ENCODE assay signal across 8 cellular contexts in the genomic region with DNA sequence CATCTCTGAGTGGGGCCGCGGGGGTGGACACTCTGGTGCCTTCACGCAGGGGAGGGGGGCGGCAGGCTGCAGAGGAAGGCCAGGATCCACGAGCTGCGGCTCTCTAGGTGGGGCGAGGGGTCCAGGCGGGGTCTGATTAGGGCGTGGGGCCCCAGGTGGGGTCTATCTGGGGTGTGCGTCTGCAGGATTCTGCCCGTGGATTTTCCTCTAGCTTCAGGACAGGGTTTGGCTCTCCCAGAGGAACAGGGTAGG. TPM values are rescaled to one million over a fixed set of nuclear protein-coding genes. Genes with fewer than 3 reads are reported as not detected.
DNase-seq lines count a peak whose midpoint lies in the region; ATAC-seq and TF ChIP-seq lines count a peak whose summit lies in the region.

No MANE protein-coding gene starts in this region.

- H3K9me3 Mint-ChIP-seq in CD14-positive monocyte, result peaks cover 0 to 13% (median 8%) of the 10 kb centered on the region in 7 donors

- intact Hi-C loops in CD14-positive monocyte (cut with micrococcal nuclease), result no loop called here

- peaks cover 8% of the 10 kb centered on the region for H3K9me3 ChIP-seq in HUES6 (ENCODE audit: control insufficient read depth, insufficient read depth, low read depth, low read length)
- H3K9me3 ChIP-seq in mucosa of stomach (ENCODE audit: control insufficient read depth, low read length), result no peaks in the 10 kb centered on the region

- H3K4me1 Mint-ChIP-seq in CD14-positive monocyte, result peaks cover 19% of the 10 kb centered on the region

- H3K4me3 Mint-ChIP-seq in CD14-positive monocyte, result peak overlapping the region; percentile 73 to 86

- H3K4me1 ChIP-seq in HUES6 (ENCODE audit: control insufficient read depth, insufficient read depth, low read length) (peaks cover 22% of the 10 kb centered on the region), mucosa of stomach (ENCODE audit: control insufficient read depth, insufficient read depth, low read length) (peaks cover 20% of the 10 kb centered on the region)

- H3K36me3 ChIP-seq in HUES6 (ENCODE audit: control insufficient read depth, insufficient read depth, low read length) (peaks cover 26% of the 10 kb centered on the region), mucosa of stomach (ENCODE audit: control insufficient read depth, insufficient read depth, low read length) (no peaks in the 10 kb centered on the region)

- no peak for TF ChIP-seq CTCF in CD14-positive monocyte (IDR thresholded peaks at IDR 0.05)

- peaks cover 12 to 21% of the 10 kb centered on the region in 2 donors for H3K36me3 Mint-ChIP-seq in CD14-positive monocyte

- H3K27me3 Mint-ChIP-seq in CD14-positive monocyte (ENCODE audit: low read depth in 3 of 3), result peaks cover 23 to 43% (median 32%) of the 10 kb centered on the region in 3 donors

- H3K4me3 ChIP-seq in HUES6 (ENCODE audit: low read depth, low read length) (peak overlapping the region; percentile 95), mucosa of stomach (ENCODE audit: low read length) (no peak overlapping the region)

- DNase-seq in CD14-positive monocyte (ENCODE audit: low spot score), result no peak
- no peak for DNase-seq in Kasumi-1 (lab: John Stamatoyannopoulos, UW)
- no peak for DNase-seq in SK-N-DZ (ENCODE audit: low spot score)

- H3K27ac ChIP-seq in HUES6 (ENCODE audit: low read depth, low read length), result no peak overlapping the region
- H3K27ac ChIP-seq in cingulate gyrus (ENCODE audit: low read depth, low read length), result peak overlapping the region; percentile 65

- H3K9ac ChIP-seq in HUES6 (ENCODE audit: low read length) (peak overlapping the region; percentile 73), mucosa of stomach (ENCODE audit: low read length) (peak overlapping the region; percentile 56)

- no peak for ATAC-seq in GM21515 (IDR thresholded peaks at IDR 0.05; ENCODE audit: unreplicated experiment)
- ATAC-seq in HG02571 (IDR thresholded peaks at IDR 0.05; ENCODE audit: unreplicated experiment), result no peak

- H3K27me3 ChIP-seq in HUES6 (ENCODE audit: control insufficient read depth, insufficient read depth, low read length) (no peaks in the 10 kb centered on the region), mucosa of stomach (ENCODE audit: control insufficient read depth, insufficient read depth, low read length) (no peaks in the 10 kb centered on the region)

- no peak overlapping the region for H3K27ac Mint-ChIP-seq in CD14-positive monocyte

RNA-seq across cellular contexts. Expression of a gene that starts 6.3 kb away (rescaled TPM):
- 10 to 100 TPM; 11.2 TPM for polyA plus RNA-seq in CD14-positive monocyte
- polyA plus RNA-seq in SK-N-DZ (2014; cell fraction: cytosol; rRNA removed), result 23.2 and 25.0 TPM in 2 replicates
- polyA plus RNA-seq in SK-N-DZ (2014; cell fraction: nucleus; rRNA removed), result 41.6 and 44.7 TPM in 2 replicates

RNA-seq across cellular contexts. Expression of a gene that starts 6.4 kb away (rescaled TPM):
- 10 to 100 TPM; 20.5 to 25.0 TPM for polyA plus RNA-seq in CD14-positive monocyte
- polyA plus RNA-seq in SK-N-DZ (2014; cell fraction: cytosol; rRNA removed), result 43.9 and 45.4 TPM in 2 replicates
- polyA plus RNA-seq in SK-N-DZ (2014; cell fraction: nucleus; rRNA removed), result 32.6 and 34.6 TPM in 2 replicates
